8 cellular contexts compared by ENCODE assay signal in genomic region chr18:63971320-63972071, GRCh38. TPM values are rescaled to one million over a fixed set of nuclear protein-coding genes. Genes with fewer than 3 reads are reported as not detected.
DNase-seq lines count a peak whose midpoint lies in the region; ATAC-seq and TF ChIP-seq lines count a peak whose summit lies in the region.

No MANE protein-coding gene starts in this region.

- H3K4ac ChIP-seq in H9 (ENCODE audit: low read depth, low read length), result no peak overlapping the region; the same call in 1 of the 2 replicates

- no peak overlapping the region for H4K8ac ChIP-seq in H9 (replicated peaks; ENCODE audit: insufficient read length, low read depth, low read length)

- H3K79me2 ChIP-seq in H9 (ENCODE audit: insufficient read depth, low read length), result no peaks in the 10 kb centered on the region

- no CpG with 5 or more reads among the region's 13 CpGs for WGBS in H9 (ENCODE audit: extremely low coverage, insufficient read length, low lambda C conversion rate)

- no peak overlapping the region for H2BK20ac ChIP-seq in H9 (ENCODE audit: low read depth, low read length, poor library complexity, severe bottlenecking)

- H3T11ph ChIP-seq in H9 (ENCODE audit: low read length), result no peak overlapping the region

- H3K56ac ChIP-seq in H9 (ENCODE audit: insufficient read length, low read depth, low read length), result no peak overlapping the region

- no peak overlapping the region for H4K91ac ChIP-seq in H9 (ENCODE audit: insufficient read length, low read depth, low read length)

- no peaks in the 10 kb centered on the region for H3K9me3 ChIP-seq in H9 (ENCODE audit: control insufficient read depth, low read depth, low read length)
- no peaks in the 10 kb centered on the region for H3K9me3 ChIP-seq in T-helper 17 cell (ENCODE audit: control insufficient read depth, low read length, poor library complexity, severe bottlenecking)

- H2AFZ ChIP-seq in H9 (ENCODE audit: low read length), result no peak overlapping the region

- no peaks in the 10 kb centered on the region for H3K79me1 ChIP-seq in H9 (ENCODE audit: insufficient read depth, low read depth, low read length, poor library complexity, severe bottlenecking)

- DNase-seq in H9 (no peak), T-helper 17 cell (no peak), foreskin fibroblast (no peak), skeletal muscle cell (ENCODE audit: low read depth) (no peak), H4 (ENCODE audit: low spot score) (no peak)
- no peak for DNase-seq in stimulated activated CD4-positive, alpha-beta T cell treated with anti-CD3 and anti-CD28 coated beads, Interleukin-4, amount 100 ng/mL, for 4 hours
- DNase-seq in activated effector memory CD4-positive, alpha-beta T cell treated with Interleukin-2 at 50 U/mL for 16 hours, result no peak

- H3K27me3 ChIP-seq in H9 (ENCODE audit: insufficient read depth, low read length), result peaks cover 15% of the 10 kb centered on the region; the same call in 1 of the 2 replicates

- H2BK15ac ChIP-seq in H9 (ENCODE audit: low read depth, low read length), result no peak overlapping the region

- peak overlapping the region; percentile 69 for H3K4me2 ChIP-seq in H9 (ENCODE audit: insufficient read depth, insufficient read length, low read length)

- no peak overlapping the region for H3K18ac ChIP-seq in H9 (ENCODE audit: insufficient read length, low read depth, low read length)

- TF ChIP-seq CTCF in H9 (conservative IDR thresholded peaks at IDR 0.05) (no peak), foreskin fibroblast (IDR thresholded peaks at IDR 0.05; ENCODE audit: low read depth, low read length) (no peak)

- H3K27ac Mint-ChIP-seq in H9 (peak overlapping the region; percentile 91 to 97 (median 96); a peak in 6 of 7 replicates), T-helper 17 cell (peak overlapping the region; percentile 93)

- H3K4me1 ChIP-seq in H9 (ENCODE audit: insufficient read depth, low read length), result peaks cover 4% of the 10 kb centered on the region; the same call in 1 of the 2 replicates

- H3K36me3 Mint-ChIP-seq in H9 (ENCODE audit: insufficient read depth in 1 of 3, low read depth in 3 of 3) (no peaks in the 10 kb centered on the region), T-helper 17 cell (ENCODE audit: low read depth) (peaks cover 4% of the 10 kb centered on the region)

- H3K4me1 Mint-ChIP-seq in H9 (peaks cover 23 to 30% of the 10 kb centered on the region in 2 experiments), T-helper 17 cell (peaks cover 27% of the 10 kb centered on the region)

- H3K4me3 Mint-ChIP-seq in H9 (peak overlapping the region; percentile 87 to 94), T-helper 17 cell (peak overlapping the region; percentile 95)

- ATAC-seq in T-helper 17 cell (no peak), GM21529 (IDR thresholded peaks at IDR 0.05; ENCODE audit: unreplicated experiment) (no peak)

- H3K27me3 Mint-ChIP-seq in H9 (ENCODE audit: low read depth) (peaks cover 50% of the 10 kb centered on the region), T-helper 17 cell (peaks cover 31% of the 10 kb centered on the region)

- no peak overlapping the region for H2BK5ac ChIP-seq in H9 (ENCODE audit: insufficient read length, low read length)

- H4K20me1 ChIP-seq in H9 (ENCODE audit: control insufficient read depth, insufficient read depth, insufficient read length), result no peaks in the 10 kb centered on the region

- no peak overlapping the region for H2BK12ac ChIP-seq in H9 (ENCODE audit: insufficient read length, low read depth, low read length)

- no peak overlapping the region for H2AK5ac ChIP-seq in H9 (ENCODE audit: insufficient read length, low read length)

- H2BK120ac ChIP-seq in H9 (ENCODE audit: low read depth, low read length, poor library complexity, severe bottlenecking), result peak overlapping the region; percentile 19

- peaks cover 11% of the 10 kb centered on the region for H3K23me2 ChIP-seq in H9 (ENCODE audit: insufficient read length, low read depth, low read length, poor library complexity, severe bottlenecking)

- no peaks in the 10 kb centered on the region for H3K9me3 Mint-ChIP-seq in H9

- H3K23ac ChIP-seq in H9 (ENCODE audit: insufficient read length, low read depth, low read length), result no peak overlapping the region

- no peak overlapping the region for H3K27ac ChIP-seq in H9 (ENCODE audit: insufficient read length, low read depth, low read length)

- H3K9ac ChIP-seq in H9 (ENCODE audit: extremely low read depth, insufficient read length, low read length), result peak overlapping the region; percentile 31

- H3K14ac ChIP-seq in H9 (ENCODE audit: insufficient read depth, low read length), result peak overlapping the region; percentile 57; the same call in 1 of the 2 replicates

- H3K4me3 ChIP-seq in foreskin fibroblast (ENCODE audit: low read depth in 1 of 2, low read length in 2 of 2) (peak overlapping the region; percentile 81 to 87), skeletal muscle cell (ENCODE audit: low read depth, low read length) (peak overlapping the region; percentile 78)

- no peak overlapping the region for H4K5ac ChIP-seq in H9 (ENCODE audit: insufficient read length, low read depth, low read length)

RNA-seq across cellular contexts. Expression of gene SERPINB8, which starts 1.6 kb away (rescaled TPM):
- total RNA-seq in H9 (2021) (2.1 and 2.9 TPM in 2 replicates), T-helper 17 cell (10 to 100 TPM in 1 of 2 donors, 1 to 10 TPM in 1; 6.7 to 15.3 TPM)
- total RNA-seq in H4 (2014; rRNA removed; shearing (Covaris generic)), result 7.8 and 9.2 TPM in 2 replicates

RNA-seq across cellular contexts. Expression of gene HMSD, which starts 22.4 kb away (rescaled TPM):
- total RNA-seq in H9 (2021) (3.9 and 6.6 TPM in 2 replicates), T-helper 17 cell (not detected)
- 0.12 TPM in 1 of 2 replicates, not detected in the other for total RNA-seq in H4 (2014; rRNA removed; shearing (Covaris generic))
